ENCODE assay signal across 8 cellular contexts in genomic region chr4:165229490-165230200, GRCh38. TPM values are rescaled to one million over a fixed set of nuclear protein-coding genes. Genes with fewer than 3 reads are reported as not detected.
DNase-seq lines count a peak whose midpoint lies in the region; FAIRE-seq and TF ChIP-seq lines count a peak whose summit lies in the region.
"Not testable (repeated sequence)": the region's sequence is repeated elsewhere in the genome, so short reads cannot be mapped to it uniquely, and the experiment has no call there.

No MANE protein-coding gene starts in this region.

- not testable (repeated sequence) for H3K4me2 ChIP-seq in H9 (ENCODE audit: insufficient read depth, insufficient read length, low read length)

- not testable (repeated sequence) for H3K14ac ChIP-seq in H9 (ENCODE audit: insufficient read depth, low read length)

- H2BK20ac ChIP-seq in H9 (ENCODE audit: low read depth, low read length, poor library complexity, severe bottlenecking): not testable (repeated sequence)

- H2AK5ac ChIP-seq in H9 (ENCODE audit: insufficient read length, low read length): not testable (repeated sequence)

- not testable (repeated sequence) for H3K4ac ChIP-seq in H9 (ENCODE audit: low read depth, low read length)

- H2BK15ac ChIP-seq in H9 (ENCODE audit: low read depth, low read length): not testable (repeated sequence)

- H3K79me1 ChIP-seq in H9 (ENCODE audit: insufficient read depth, low read depth, low read length, poor library complexity, severe bottlenecking): not testable (repeated sequence)

- H3K9me3 Mint-ChIP-seq in H9; activated CD4-positive, alpha-beta T cell treated with anti-CD3 and anti-CD28 coated beads, Interleukin-2, amount 10 ng/mL, durations not matched to agents 24 days and 14 days; activated naive CD8-positive, alpha-beta T cell treated with anti-CD3 and anti-CD28 coated beads for 36 hours; neural crest cell: not testable (repeated sequence)

- not testable (repeated sequence) for H3K23ac ChIP-seq in H9 (ENCODE audit: insufficient read length, low read depth, low read length)

- not testable (repeated sequence) for H3K27me3 ChIP-seq in H9 (ENCODE audit: insufficient read depth, low read length); thyroid gland

- H4K5ac ChIP-seq in H9 (ENCODE audit: insufficient read length, low read depth, low read length): not testable (repeated sequence)

- TF ChIP-seq CTCF in H9 (conservative IDR thresholded peaks at IDR 0.05); neural crest cell (conservative IDR thresholded peaks at IDR 0.05); thyroid gland (IDR thresholded peaks at IDR 0.05): not testable (repeated sequence)

- peak; percentile 96 for FAIRE-seq in islet of Langerhans (lab: Jason Lieb, UNC)

- not testable (repeated sequence) for H3K36me3 ChIP-seq in thyroid gland

- H3K27ac Mint-ChIP-seq in H9 (peak overlapping the region in 2 of 3 experiments; percentile 5 to 85; a peak in 3 of 7 replicates), neural crest cell (ENCODE audit: unreplicated experiment) (peak overlapping the region; percentile 92)
- H3K27ac Mint-ChIP-seq in activated CD4-positive, alpha-beta T cell treated with anti-CD3 and anti-CD28 coated beads, Interleukin-2, amount 10 ng/mL, durations not matched to agents 24 days and 14 days: peak overlapping the region; percentile 57
- peak overlapping the region; percentile 13 for H3K27ac Mint-ChIP-seq in activated naive CD8-positive, alpha-beta T cell treated with anti-CD3 and anti-CD28 coated beads for 36 hours

- H3K4me1 ChIP-seq in H9 (ENCODE audit: insufficient read depth, low read length): not testable (repeated sequence)
- H3K4me1 ChIP-seq in thyroid gland: peaks cover 11 to 13% of the 10 kb centered on the region in 2 donors

- H3K79me2 ChIP-seq in H9 (ENCODE audit: insufficient read depth, low read length): not testable (repeated sequence)

- H3K36me3 Mint-ChIP-seq in H9 (ENCODE audit: insufficient read depth in 1 of 3, low read depth in 3 of 3): peaks cover 0 to 12% (median 0%) of the 10 kb centered on the region in 3 experiments; a peak in 2 of 7 replicates
- H3K36me3 Mint-ChIP-seq in activated CD4-positive, alpha-beta T cell treated with anti-CD3 and anti-CD28 coated beads, Interleukin-2, amount 10 ng/mL, durations not matched to agents 24 days and 14 days (ENCODE audit: low read depth): peaks cover 58% of the 10 kb centered on the region
- H3K36me3 Mint-ChIP-seq in activated naive CD8-positive, alpha-beta T cell treated with anti-CD3 and anti-CD28 coated beads for 36 hours: peaks cover 50% of the 10 kb centered on the region
- not testable (repeated sequence) for H3K36me3 Mint-ChIP-seq in neural crest cell (ENCODE audit: low read depth)

- not testable (repeated sequence) for H3K9ac ChIP-seq in H9 (ENCODE audit: extremely low read depth, insufficient read length, low read length)

- H2BK12ac ChIP-seq in H9 (ENCODE audit: insufficient read length, low read depth, low read length): not testable (repeated sequence)

- not testable (repeated sequence) for H2BK120ac ChIP-seq in H9 (ENCODE audit: low read depth, low read length, poor library complexity, severe bottlenecking)

- H4K20me1 ChIP-seq in H9 (ENCODE audit: control insufficient read depth, insufficient read depth, insufficient read length): not testable (repeated sequence)

- intact Hi-C loops in activated CD4-positive, alpha-beta T cell treated with anti-CD3 and anti-CD28 coated beads, Interleukin-2, amount 10 ng/mL, durations not matched to agents 24 days and 14 days (cut with micrococcal nuclease); thyroid gland (cut with DNase I): not testable (repeated sequence)

- not testable (repeated sequence) for H3K18ac ChIP-seq in H9 (ENCODE audit: insufficient read length, low read depth, low read length)

- not testable (repeated sequence) for H3K4me1 Mint-ChIP-seq in H9, neural crest cell
- peaks cover 33% of the 10 kb centered on the region for H3K4me1 Mint-ChIP-seq in activated CD4-positive, alpha-beta T cell treated with anti-CD3 and anti-CD28 coated beads, Interleukin-2, amount 10 ng/mL, durations not matched to agents 24 days and 14 days
- peaks cover 35% of the 10 kb centered on the region for H3K4me1 Mint-ChIP-seq in activated naive CD8-positive, alpha-beta T cell treated with anti-CD3 and anti-CD28 coated beads for 36 hours

- H2BK5ac ChIP-seq in H9 (ENCODE audit: insufficient read length, low read length): not testable (repeated sequence)

- not testable (repeated sequence) for H3K27ac ChIP-seq in H9 (ENCODE audit: insufficient read length, low read depth, low read length)
- peak overlapping the region in 2 of 3 donors; percentile 1 to 31 for H3K27ac ChIP-seq in thyroid gland

- H4K8ac ChIP-seq in H9 (replicated peaks; ENCODE audit: insufficient read length, low read depth, low read length): not testable (repeated sequence)

- no CpG with 5 or more reads among the region's 4 CpGs for WGBS in H9 (ENCODE audit: extremely low coverage, insufficient read length, low lambda C conversion rate)
- 48 to 52% methylated on average over 4 of the region's 4 CpGs for WGBS in thyroid gland, 2 donors

- not testable (repeated sequence) for TF ChIP-seq POLR2A in thyroid gland (IDR thresholded peaks at IDR 0.05)

- H2AFZ ChIP-seq in H9 (ENCODE audit: low read length): not testable (repeated sequence)

- H3K23me2 ChIP-seq in H9 (ENCODE audit: insufficient read length, low read depth, low read length, poor library complexity, severe bottlenecking): not testable (repeated sequence)

- not testable (repeated sequence) for H3K9me3 ChIP-seq in H9 (ENCODE audit: control insufficient read depth, low read depth, low read length); thyroid gland

- not testable (repeated sequence) for H3T11ph ChIP-seq in H9 (ENCODE audit: low read length)

- H4K91ac ChIP-seq in H9 (ENCODE audit: insufficient read length, low read depth, low read length): not testable (repeated sequence)

- DNase-seq in DMS153 (lab: John Stamatoyannopoulos, UW) (peak; percentile 2), NCI-H345 treated with DMSO at 0.1 percent for 48 hours (lab: John Stamatoyannopoulos, UW; ENCODE audit: unreplicated experiment) (peak; percentile 10), thyroid gland (peak; percentile 73 to 81)
- not testable (repeated sequence) for DNase-seq in H9; activated CD4-positive, alpha-beta T cell treated with anti-CD3 and anti-CD28 coated beads, Interleukin-2, amount 10 ng/mL, durations not matched to agents 24 days and 14 days; activated naive CD8-positive, alpha-beta T cell treated with anti-CD3 and anti-CD28 coated beads for 36 hours; neural crest cell (ENCODE audit: low read depth, low spot score)

- H3K56ac ChIP-seq in H9 (ENCODE audit: insufficient read length, low read depth, low read length): not testable (repeated sequence)

- not testable (repeated sequence) for H3K27me3 Mint-ChIP-seq in H9 (ENCODE audit: low read depth); activated CD4-positive, alpha-beta T cell treated with anti-CD3 and anti-CD28 coated beads, Interleukin-2, amount 10 ng/mL, durations not matched to agents 24 days and 14 days; activated naive CD8-positive, alpha-beta T cell treated with anti-CD3 and anti-CD28 coated beads for 36 hours; neural crest cell (ENCODE audit: low read depth)

- not testable (repeated sequence) for H3K4me3 ChIP-seq in thyroid gland (replicated peaks in 1 of 3)

- H3K4me3 Mint-ChIP-seq in H9; activated CD4-positive, alpha-beta T cell treated with anti-CD3 and anti-CD28 coated beads, Interleukin-2, amount 10 ng/mL, durations not matched to agents 24 days and 14 days; activated naive CD8-positive, alpha-beta T cell treated with anti-CD3 and anti-CD28 coated beads for 36 hours; neural crest cell: not testable (repeated sequence)

RNA-seq across cellular contexts. Expression of gene KLHL2, which starts 22.3 kb away (rescaled TPM):
- total RNA-seq in H9 (2021) (14.3 and 14.4 TPM in 2 replicates), neural crest cell (14.9 and 17.4 TPM in 2 replicates), thyroid gland (10 to 100 TPM; 30.9 to 45.2 (median 35.8) TPM)
- total RNA-seq in activated CD4-positive, alpha-beta T cell treated with anti-CD3 and anti-CD28 coated beads, Interleukin-2, amount 10 ng/mL, durations not matched to agents 24 days and 14 days: 39.5 and 42.7 TPM in 2 replicates
- 10 to 100 TPM; 23.7 to 28.0 TPM for total RNA-seq in activated naive CD8-positive, alpha-beta T cell treated with anti-CD3 and anti-CD28 coated beads for 36 hours

Comparison
In these comparisons a context has a peak if more than half of its experiments do, and no peak if none do; other contexts are left out.
1. H3K27ac Mint-ChIP-seq: peak in every context shown above with its lines; median percentile 92 in neural crest cell; 57 in activated CD4-positive, alpha-beta T cell treated with anti-CD3 and anti-CD28 coated beads, Interleukin-2, amount 10 ng/mL, durations not matched to agents 24 days and 14 days; 45 in H9; 13 in activated naive CD8-positive, alpha-beta T cell treated with anti-CD3 and anti-CD28 coated beads for 36 hours.